In the genomic region with DNA sequence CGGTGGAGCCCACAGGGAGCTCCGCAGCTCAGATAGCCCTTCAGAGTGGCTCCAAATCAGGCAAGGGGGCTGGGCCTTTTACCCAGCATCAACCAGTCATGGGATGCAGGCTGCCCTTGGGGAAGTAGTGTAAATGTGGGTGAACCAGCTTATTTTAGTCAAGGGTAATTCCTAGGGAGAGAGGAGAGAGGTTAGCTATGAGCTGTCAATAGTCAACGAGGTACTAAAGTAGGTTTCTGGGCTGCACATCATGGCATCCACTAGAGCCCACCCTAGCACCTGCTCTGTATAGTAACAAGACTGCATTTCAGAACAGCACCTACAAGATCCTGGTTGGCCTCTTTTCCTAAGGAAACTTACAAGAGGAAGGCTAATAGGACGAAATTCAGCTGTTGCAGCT, we compare ENCODE assay signal across 10 cellular contexts. TPM values are rescaled to one million over a fixed set of nuclear protein-coding genes. Genes with fewer than 3 reads are reported as not detected.
"Had no signal": no experiment of that assay in that cellular context is flagged by ENCODE, and none has a peak within 500 bp of the region (broad histone marks: within the 10 kb centered on the region; RNA-seq: fewer than 3 reads in every experiment).

No MANE protein-coding gene starts in this region.

- H3K27ac ChIP-seq: GM23248 had no signal

- ATAC-seq: HCT116, K562 had no signal

- H3K4me3 Mint-ChIP-seq: HFFc6 had no signal

- DNase-seq: GM23248, H7, HFFc6, IMR-90, KG1 had no signal

- H3K27ac Mint-ChIP-seq: HFFc6 had no signal

- H3K36me3 ChIP-seq: HAP-1 had no signal

- FAIRE-seq: HTR-8/SVneo, K562 had no signal

- H2AFZ ChIP-seq: GM23248 had no signal

- H3K9ac ChIP-seq: GM23248 had no signal

- H3K9me3 ChIP-seq: HAP-1 had no signal

- H3K4me3 ChIP-seq: GM23248, HAP-1, K562 had no signal

RNA-seq across cellular contexts. Expression of a gene that starts 48.7 kb away (rescaled TPM):
- total RNA-seq: HFFc6, HT-29 had no signal
- polyA plus RNA-seq: GM23248, IMR-90 had no signal
